9 cellular contexts compared by ENCODE assay signal in genomic region chr6:170554888-170555137, GRCh38. TPM values are rescaled to one million over a fixed set of nuclear protein-coding genes. Genes with fewer than 3 reads are reported as not detected.
DNase-seq lines count a peak whose midpoint lies in the region; ATAC-seq and TF ChIP-seq lines count a peak whose summit lies in the region.
"Had no signal": no experiment of that assay in that cellular context is flagged by ENCODE, and none has a peak within 500 bp of the region (broad histone marks: within the 10 kb centered on the region; RNA-seq: fewer than 3 reads in every experiment).

No MANE protein-coding gene starts in this region.

- H3K9me3 ChIP-seq in right atrium auricular region (no peaks in the 10 kb centered on the region), duodenal mucosa (ENCODE audit: control insufficient read depth in 1 of 2, low read length in 2 of 2) (no peaks in the 10 kb centered on the region), mucosa of rectum (ENCODE audit: control insufficient read depth in 2 of 2, low read length in 2 of 2) (no peaks in the 10 kb centered on the region), aorta (ENCODE audit: control insufficient read depth, low read length) (no peaks in the 10 kb centered on the region)

- H3K4me3 ChIP-seq in right atrium auricular region = peak overlapping the region; percentile 71 to 81
- H3K4me3 ChIP-seq in duodenal mucosa (ENCODE audit: low read depth in 1 of 2, low read length in 2 of 2) = peak overlapping the region; percentile 97 to 99
- peak overlapping the region; percentile 100 for H3K4me3 ChIP-seq in mucosa of rectum (ENCODE audit: low read length in 2 of 2)
- H3K4me3 ChIP-seq in aorta (ENCODE audit: low read length in 2 of 2) = peak overlapping the region; percentile 84 to 90

- H3K27me3 ChIP-seq in right atrium auricular region (no peaks in the 10 kb centered on the region), duodenal mucosa (ENCODE audit: control insufficient read depth in 1 of 2, insufficient read depth in 2 of 2, low read length in 2 of 2) (no peaks in the 10 kb centered on the region), mucosa of rectum (ENCODE audit: control insufficient read depth in 2 of 2, insufficient read depth in 2 of 2, low read length in 2 of 2) (no peaks in the 10 kb centered on the region), aorta (ENCODE audit: control insufficient read depth in 1 of 2, insufficient read depth in 2 of 2, low read length in 1 of 2) (no peaks in the 10 kb centered on the region)

- DNase-seq in right atrium auricular region (ENCODE audit: low spot score) = no peak
- no peak for DNase-seq in left ventricle myocardium superior
- DNase-seq in aorta = no peak
- no peak for DNase-seq in glomerular visceral epithelial cell (ENCODE audit: extremely low spot score)
- no peak for DNase-seq in OCI-M1 (lab: John Stamatoyannopoulos, UW)
- no peak for DNase-seq in SW480 (ENCODE audit: low spot score)
- DNase-seq: NCI-H82 had no signal

- WGBS in aorta, 2 donors = 1% methylated on average over 6 of the region's 6 CpGs

- no peak for TF ChIP-seq CTCF in right atrium auricular region (IDR thresholded peaks at IDR 0.05)

- H3K9ac ChIP-seq in duodenal mucosa (ENCODE audit: low read depth in 1 of 2, low read length in 2 of 2) (peak overlapping the region; percentile 93 to 96), mucosa of rectum (ENCODE audit: low read depth in 1 of 2, low read length in 2 of 2) (peak overlapping the region; percentile 91)

- H3K27ac ChIP-seq in right atrium auricular region (peak overlapping the region; percentile 90 to 92), duodenal mucosa (ENCODE audit: low read depth, low read length) (no peak overlapping the region), mucosa of rectum (ENCODE audit: low read depth in 2 of 2, low read length in 2 of 2) (peak overlapping the region in 1 of 2 donors; percentile 96), aorta (ENCODE audit: low read depth in 1 of 2, low read length in 2 of 2) (no peak overlapping the region)

- H3K4me1 ChIP-seq in right atrium auricular region (peaks cover 0 to 41% of the 10 kb centered on the region in 2 donors), duodenal mucosa (ENCODE audit: control insufficient read depth in 1 of 2, insufficient read depth in 2 of 2, low read length in 2 of 2) (peaks cover 26 to 41% of the 10 kb centered on the region in 2 donors), mucosa of rectum (ENCODE audit: control insufficient read depth in 2 of 2, insufficient read depth in 2 of 2, low read length in 2 of 2) (peaks cover 14 to 21% of the 10 kb centered on the region in 2 donors), aorta (ENCODE audit: control insufficient read depth in 1 of 2, insufficient read depth in 2 of 2, low read length in 2 of 2) (peaks cover 2 to 11% of the 10 kb centered on the region in 2 donors)

- ATAC-seq in left ventricle myocardium superior (no peak), aorta (ENCODE audit: low FRiP score) (no peak)

- intact Hi-C loops in left ventricle myocardium superior (cut with micrococcal nuclease) = no loop called here
- intact Hi-C loops in aorta (cut with DNase I) = loop anchor here (1.0 to 10.0 kb wide), 2 partner anchors 800 to 804 kb away; partner anchors contain the start of genes DYNLT2 (in 2 of the 2) and ERMARD (in 2 of the 2)

- H3K36me3 ChIP-seq in right atrium auricular region = peaks cover 21% of the 10 kb centered on the region
- peaks cover 5 to 17% of the 10 kb centered on the region in 2 donors for H3K36me3 ChIP-seq in duodenal mucosa (ENCODE audit: control insufficient read depth in 1 of 2, insufficient read depth in 2 of 2, low read length in 2 of 2)
- peaks cover 11 to 15% of the 10 kb centered on the region in 2 donors for H3K36me3 ChIP-seq in mucosa of rectum (ENCODE audit: control insufficient read depth in 2 of 2, insufficient read depth in 2 of 2, low read length in 2 of 2)
- H3K36me3 ChIP-seq in aorta (ENCODE audit: control insufficient read depth in 1 of 2, insufficient read depth in 2 of 2, low read length in 1 of 2) = no peaks in the 10 kb centered on the region

RNA-seq across cellular contexts. Expression of gene TBP, which starts 0.6 kb away (rescaled TPM):
- total RNA-seq in right atrium auricular region (10 to 100 TPM; 10.1 to 13.3 TPM), left ventricle myocardium superior (8.8 TPM), aorta (10 to 100 TPM; 11.5 to 15.3 TPM)
- polyA plus RNA-seq in aorta = 10 to 100 TPM; 15.5 to 22.8 TPM

RNA-seq across cellular contexts. Expression of gene PSMB1, which starts 1.7 kb away (rescaled TPM):
- 100 to 1,000 TPM; 188 to 245 TPM for total RNA-seq in right atrium auricular region
- total RNA-seq in left ventricle myocardium superior = 138 TPM
- 100 to 1,000 TPM; 104 to 113 TPM for total RNA-seq in aorta
- 100 to 1,000 TPM; 237 to 254 TPM for polyA plus RNA-seq in aorta

RNA-seq across cellular contexts. Expression of gene PDCD2, which starts 29.6 kb away (rescaled TPM):
- total RNA-seq in right atrium auricular region = 10 to 100 TPM; 36.3 to 42.2 TPM
- total RNA-seq in left ventricle myocardium superior = 28.7 TPM
- 10 to 100 TPM; 36.5 to 43.9 TPM for total RNA-seq in aorta
- 10 to 100 TPM; 49.8 to 65.4 TPM for polyA plus RNA-seq in aorta

Comparison
In these comparisons a context has a peak if more than half of its experiments do, and no peak if none do; other contexts are left out.
1. H3K27ac ChIP-seq: peak in right atrium auricular region (2 of 2); none in duodenal mucosa (single experiment) and aorta (0 of 2).
2. Peak in every context shown above with its lines, with median percentiles within 50 percentile points of each other: H3K4me3 ChIP-seq.